ENCODE assay signal across 1 cellular context in genomic region chr16:73095142-73095791, GRCh38.
TF ChIP-seq lines count a peak whose summit lies in the region.

No MANE protein-coding gene starts in this region.

TF ChIP-seq in HepG2, 621 proteins besides CTCF, POLR2A, EP300 and RAD21:
- TF ChIP-seq ARNT (IDR thresholded peaks at IDR 0.05) = no peak
- TF ChIP-seq, protein P1, sequence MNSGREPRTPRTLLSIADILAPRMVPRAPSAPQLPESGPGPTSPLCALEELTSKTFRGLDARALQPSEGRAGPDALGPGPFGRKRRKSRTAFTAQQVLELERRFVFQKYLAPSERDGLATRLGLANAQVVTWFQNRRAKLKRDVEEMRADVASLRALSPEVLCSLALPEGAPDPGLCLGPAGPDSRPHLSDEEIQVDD (CRISPR knock-in tag; IDR thresholded peaks at IDR 0.05; ENCODE audit: borderline replicate concordance) = no peak
- TF ChIP-seq, protein P2, sequence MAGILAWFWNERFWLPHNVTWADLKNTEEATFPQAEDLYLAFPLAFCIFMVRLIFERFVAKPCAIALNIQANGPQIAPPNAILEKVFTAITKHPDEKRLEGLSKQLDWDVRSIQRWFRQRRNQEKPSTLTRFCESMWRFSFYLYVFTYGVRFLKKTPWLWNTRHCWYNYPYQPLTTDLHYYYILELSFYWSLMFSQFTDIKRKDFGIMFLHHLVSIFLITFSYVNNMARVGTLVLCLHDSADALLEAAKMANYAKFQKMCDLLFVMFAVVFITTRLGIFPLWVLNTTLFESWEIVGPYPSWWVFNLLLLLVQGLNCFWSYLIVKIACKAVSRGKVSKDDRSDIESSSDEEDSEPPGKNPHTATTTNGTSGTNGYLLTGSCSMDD (CRISPR knock-in tag; IDR thresholded peaks at IDR 0.05) = no peak
- TF ChIP-seq ZNF83 (CRISPR knock-in tag; IDR thresholded peaks at IDR 0.05; ENCODE audit: borderline replicate concordance) = no peak
- TF ChIP-seq ZBTB8A (CRISPR knock-in tag; IDR thresholded peaks at IDR 0.05; ENCODE audit: borderline replicate concordance, low read depth) = no peak
- TF ChIP-seq ZNF383 (CRISPR knock-in tag; IDR thresholded peaks at IDR 0.05; ENCODE audit: borderline replicate concordance) = no peak
- TF ChIP-seq, protein P3, sequence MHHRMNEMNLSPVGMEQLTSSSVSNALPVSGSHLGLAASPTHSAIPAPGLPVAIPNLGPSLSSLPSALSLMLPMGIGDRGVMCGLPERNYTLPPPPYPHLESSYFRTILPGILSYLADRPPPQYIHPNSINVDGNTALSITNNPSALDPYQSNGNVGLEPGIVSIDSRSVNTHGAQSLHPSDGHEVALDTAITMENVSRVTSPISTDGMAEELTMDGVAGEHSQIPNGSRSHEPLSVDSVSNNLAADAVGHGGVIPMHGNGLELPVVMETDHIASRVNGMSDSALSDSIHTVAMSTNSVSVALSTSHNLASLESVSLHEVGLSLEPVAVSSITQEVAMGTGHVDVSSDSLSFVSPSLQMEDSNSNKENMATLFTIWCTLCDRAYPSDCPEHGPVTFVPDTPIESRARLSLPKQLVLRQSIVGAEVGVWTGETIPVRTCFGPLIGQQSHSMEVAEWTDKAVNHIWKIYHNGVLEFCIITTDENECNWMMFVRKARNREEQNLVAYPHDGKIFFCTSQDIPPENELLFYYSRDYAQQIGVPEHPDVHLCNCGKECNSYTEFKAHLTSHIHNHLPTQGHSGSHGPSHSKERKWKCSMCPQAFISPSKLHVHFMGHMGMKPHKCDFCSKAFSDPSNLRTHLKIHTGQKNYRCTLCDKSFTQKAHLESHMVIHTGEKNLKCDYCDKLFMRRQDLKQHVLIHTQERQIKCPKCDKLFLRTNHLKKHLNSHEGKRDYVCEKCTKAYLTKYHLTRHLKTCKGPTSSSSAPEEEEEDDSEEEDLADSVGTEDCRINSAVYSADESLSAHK (CRISPR knock-in tag; IDR thresholded peaks at IDR 0.05; ENCODE audit: borderline replicate concordance) = no peak
TF ChIP-seq in HepG2: peak in this region for 0.
